In the genomic region with DNA sequence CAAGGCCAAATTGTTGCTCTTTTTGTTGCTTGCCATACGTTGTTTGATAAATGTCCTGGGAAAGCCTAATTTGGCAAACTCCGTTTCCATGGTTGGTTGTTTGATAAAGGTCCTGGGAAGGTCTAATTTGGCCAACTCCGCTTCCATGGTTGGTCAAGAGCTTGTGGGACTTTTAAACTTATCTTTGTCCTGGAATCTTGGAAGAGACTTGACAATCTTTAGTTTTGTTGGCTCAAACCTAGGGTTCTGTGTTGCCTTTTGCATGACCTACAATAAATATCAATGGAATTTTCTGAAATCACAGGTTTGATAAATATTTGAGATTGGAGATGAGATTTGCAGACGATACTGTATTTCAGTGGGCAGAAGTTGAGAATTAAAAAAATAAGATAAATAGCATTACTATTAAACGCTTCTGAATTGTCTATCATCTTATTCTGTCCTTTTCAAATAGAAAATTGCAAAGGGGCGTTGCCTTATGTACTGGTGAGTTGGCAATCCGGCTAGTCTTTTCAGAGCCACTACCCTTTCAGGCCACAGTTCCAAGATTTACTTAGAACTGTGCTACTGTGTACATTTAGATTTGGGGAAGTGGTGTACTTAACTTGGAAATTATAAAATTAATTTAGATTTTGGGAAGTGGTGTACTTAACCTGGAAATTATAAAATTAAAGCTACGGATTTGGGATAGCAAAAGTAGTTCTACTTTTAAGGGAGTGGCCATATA, we compare ENCODE assay signal across 8 cellular contexts. TPM values are rescaled to one million over a fixed set of nuclear protein-coding genes. Genes with fewer than 3 reads are reported as not detected.
DNase-seq lines count a peak whose midpoint lies in the region; ATAC-seq and TF ChIP-seq lines count a peak whose summit lies in the region.

No MANE protein-coding gene starts in this region.

- H3K4me3 Mint-ChIP-seq in CD4-positive, alpha-beta memory T cell, result peak overlapping the region; percentile 93 to 99 (median 98)
- peak overlapping the region; percentile 97 for H3K4me3 Mint-ChIP-seq in endodermal cell
- peak overlapping the region; percentile 92 to 98 (median 96) for H3K4me3 Mint-ChIP-seq in naive thymus-derived CD8-positive, alpha-beta T cell

- H3K4me3 ChIP-seq in CD4-positive, alpha-beta memory T cell (ENCODE audit: low read length in 2 of 2), result peak overlapping the region; percentile 77 to 86
- H3K4me3 ChIP-seq in H7 (ENCODE audit: insufficient read depth, low read depth, low read length) (peak overlapping the region; percentile 87), endodermal cell (ENCODE audit: low read length) (peak overlapping the region; percentile 93)

- H3K27me3 Mint-ChIP-seq in CD4-positive, alpha-beta memory T cell, result no peaks in the 10 kb centered on the region
- no peaks in the 10 kb centered on the region for H3K27me3 Mint-ChIP-seq in endodermal cell (ENCODE audit: insufficient read depth)
- no peaks in the 10 kb centered on the region for H3K27me3 Mint-ChIP-seq in naive thymus-derived CD8-positive, alpha-beta T cell

- POLR2A ChIA-PET in CD4-positive, alpha-beta memory T cell (lab: Charles Lee; ENCODE audit: partially characterized antibody), result interaction anchor here (1.2 to 3.6 kb wide), 6 partner anchors 21 to 931 kb away, joined by 3 to 40 read pairs (median 9); a partner anchor contains a TSS
- POLR2A ChIA-PET in naive thymus-derived CD8-positive, alpha-beta T cell (lab: Charles Lee), result interaction anchor here (0.7 to 1.7 kb wide), 6 partner anchors 7 to 931 kb away, joined by 3 to 13 read pairs (median 4); a partner anchor contains a TSS

- TF ChIP-seq CTCF in endodermal cell (conservative IDR thresholded peaks at IDR 0.05), result no peak

- WGBS in endodermal cell (ENCODE audit: insufficient coverage in 1 of 2, insufficient read length in 1 of 2), 2 experiments, result 3 to 6% methylated on average over 3 to 7 of the region's 8 CpGs

- in situ Hi-C loops in SK-MEL-5 (cut with HindIII; ENCODE audit: low pct_unique_long_range_greater_than_20kb, low sequenced_read_pairs), result no loop called here

- H3K4me1 ChIP-seq in CD4-positive, alpha-beta memory T cell (ENCODE audit: insufficient read depth, low read length), result peaks cover 37% of the 10 kb centered on the region
- no peaks in the 10 kb centered on the region for H3K4me1 ChIP-seq in endodermal cell (ENCODE audit: control insufficient read depth, insufficient read depth, low read length)

- H3K4me1 Mint-ChIP-seq in CD4-positive, alpha-beta memory T cell, result peaks cover 23 to 50% (median 37%) of the 10 kb centered on the region in 4 donors
- H3K4me1 Mint-ChIP-seq in endodermal cell, result peaks cover 24% of the 10 kb centered on the region
- peaks cover 25 to 47% (median 39%) of the 10 kb centered on the region in 4 donors for H3K4me1 Mint-ChIP-seq in naive thymus-derived CD8-positive, alpha-beta T cell

- DNase-seq in CD4-positive, alpha-beta memory T cell, result no peak
- DNase-seq in H7 (no peak), SK-MEL-5 (ENCODE audit: low read depth, low spot score) (peak; percentile 24), endodermal cell (no peak), SK-N-DZ (ENCODE audit: low spot score) (no peak)
- no peak for DNase-seq in naive thymus-derived CD8-positive, alpha-beta T cell
- DNase-seq in central memory CD4-positive, alpha-beta T cell, result no peak

- H3K9ac ChIP-seq in endodermal cell (ENCODE audit: extremely low read depth, low read length, poor library complexity, severe bottlenecking), result peak overlapping the region; percentile 92

- H3K27ac Mint-ChIP-seq in CD4-positive, alpha-beta memory T cell, result peak overlapping the region; percentile 98 to 99 (median 99)
- peak overlapping the region; percentile 95 for H3K27ac Mint-ChIP-seq in endodermal cell
- peak overlapping the region; percentile 94 to 99 (median 99) for H3K27ac Mint-ChIP-seq in naive thymus-derived CD8-positive, alpha-beta T cell

- H3K9me3 ChIP-seq in CD4-positive, alpha-beta memory T cell (ENCODE audit: control insufficient read depth in 1 of 2, low read length in 2 of 2), result no peaks in the 10 kb centered on the region
- no peaks in the 10 kb centered on the region for H3K9me3 ChIP-seq in endodermal cell (ENCODE audit: control insufficient read depth, low read length)

- H3K27me3 ChIP-seq in CD4-positive, alpha-beta memory T cell (ENCODE audit: insufficient read depth, low read length), result no peaks in the 10 kb centered on the region
- no peaks in the 10 kb centered on the region for H3K27me3 ChIP-seq in H7 (ENCODE audit: control insufficient read depth, insufficient read depth, low read length)
- no peaks in the 10 kb centered on the region for H3K27me3 ChIP-seq in endodermal cell (ENCODE audit: control insufficient read depth, insufficient read depth, low read length, poor library complexity, severe bottlenecking)

- CTCF ChIA-PET in CD4-positive, alpha-beta memory T cell (lab: Charles Lee; ENCODE audit: partially characterized antibody), result interaction anchor here (0.6 to 2.5 kb wide), 2 partner anchors 632 to 1034 kb away, joined by 3 to 7 read pairs; no protein-coding TSS in a partner anchor

- H3K27ac ChIP-seq in CD4-positive, alpha-beta memory T cell (ENCODE audit: low read depth, low read length), result peak overlapping the region; percentile 98
- no peak overlapping the region for H3K27ac ChIP-seq in endodermal cell (ENCODE audit: low read depth, low read length)

- no peak for ATAC-seq in naive thymus-derived CD8-positive, alpha-beta T cell
- no peak for ATAC-seq in HG02884 (IDR thresholded peaks at IDR 0.05; ENCODE audit: unreplicated experiment)

- peaks cover 0 to 2% (median 0%) of the 10 kb centered on the region in 8 donors for H3K9me3 Mint-ChIP-seq in CD4-positive, alpha-beta memory T cell
- H3K9me3 Mint-ChIP-seq in endodermal cell, result no peaks in the 10 kb centered on the region
- no peaks in the 10 kb centered on the region for H3K9me3 Mint-ChIP-seq in naive thymus-derived CD8-positive, alpha-beta T cell

- intact Hi-C loops in CD4-positive, alpha-beta memory T cell (cut with micrococcal nuclease), result loop anchor here (2.0 to 10.0 kb wide), 2 partner anchors 926 to 1164 kb away; a partner anchor contains a TSS

- H3K36me3 ChIP-seq in CD4-positive, alpha-beta memory T cell (ENCODE audit: insufficient read depth, low read length), result no peaks in the 10 kb centered on the region
- H3K36me3 ChIP-seq in H7 (replicated peaks; ENCODE audit: control insufficient read depth, insufficient read depth, low read length) (no peaks in the 10 kb centered on the region), endodermal cell (ENCODE audit: control insufficient read depth, insufficient read depth, low read length) (peaks cover 32% of the 10 kb centered on the region)

- H3K36me3 Mint-ChIP-seq in CD4-positive, alpha-beta memory T cell, result peaks cover 14 to 27% of the 10 kb centered on the region in 2 donors
- peaks cover 13% of the 10 kb centered on the region for H3K36me3 Mint-ChIP-seq in endodermal cell (ENCODE audit: low read depth)
- peaks cover 0 to 21% (median 6%) of the 10 kb centered on the region in 3 donors for H3K36me3 Mint-ChIP-seq in naive thymus-derived CD8-positive, alpha-beta T cell

RNA-seq across cellular contexts. Expression of a gene that starts 0.8 kb away (rescaled TPM):
- total RNA-seq in CD4-positive, alpha-beta memory T cell, result 10 to 100 TPM; 67.9 to 72.1 TPM
- 100 to 1,000 TPM; 153 to 213 TPM for polyA plus RNA-seq in CD4-positive, alpha-beta memory T cell
- 171 and 183 TPM in 2 replicates for total RNA-seq in H7 (2014; rRNA removed; shearing (Covaris generic))
- total RNA-seq in SK-MEL-5 (2014; rRNA removed; shearing (Covaris generic)), result 150 and 163 TPM in 2 replicates
- polyA plus RNA-seq in SK-MEL-5 (2015; cell fraction: cytosol; rRNA removed), result 91.8 and 108 TPM in 2 replicates
- polyA plus RNA-seq in SK-MEL-5 (2015; cell fraction: nucleus; rRNA removed), result 40.9 and 60.6 TPM in 2 replicates
- total RNA-seq in endodermal cell, result 100 to 1,000 TPM; 195 to 215 TPM
- 216 TPM for polyA plus RNA-seq in endodermal cell (2013, experiment 1 of 2)
- 206 TPM for polyA plus RNA-seq in endodermal cell (2013, experiment 2 of 2)
- 10 to 100 TPM; 48.2 to 49.6 TPM for total RNA-seq in naive thymus-derived CD8-positive, alpha-beta T cell
- polyA plus RNA-seq in naive thymus-derived CD8-positive, alpha-beta T cell, result 100 to 1,000 TPM; 102 to 125 (median 110) TPM
- 147 and 1,058 TPM in 2 replicates for polyA plus RNA-seq in SK-N-DZ (2014; cell fraction: cytosol; rRNA removed)
- polyA plus RNA-seq in SK-N-DZ (2014; cell fraction: nucleus; rRNA removed), result 69.8 and 107 TPM in 2 replicates

RNA-seq across cellular contexts. Expression of a gene that starts 30.9 kb away (rescaled TPM):
- total RNA-seq in CD4-positive, alpha-beta memory T cell, result 1,000 to 10,000 TPM; 2,902 to 3,093 TPM
- 1,000 to 10,000 TPM; 4,705 to 4,917 TPM for polyA plus RNA-seq in CD4-positive, alpha-beta memory T cell
- 867 and 894 TPM in 2 replicates for total RNA-seq in H7 (2014; rRNA removed; shearing (Covaris generic))
- total RNA-seq in SK-MEL-5 (2014; rRNA removed; shearing (Covaris generic)), result 1,528 and 1,580 TPM in 2 replicates
- polyA plus RNA-seq in SK-MEL-5 (2015; cell fraction: cytosol; rRNA removed), result 823 and 889 TPM in 2 replicates
- polyA plus RNA-seq in SK-MEL-5 (2015; cell fraction: nucleus; rRNA removed), result 162 and 183 TPM in 2 replicates
- 1,000 to 10,000 TPM; 1,014 to 1,108 TPM for total RNA-seq in endodermal cell
- 2,395 TPM for polyA plus RNA-seq in endodermal cell (2013, experiment 1 of 2)
- 2,126 TPM for polyA plus RNA-seq in endodermal cell (2013, experiment 2 of 2)
- 1,000 to 10,000 TPM; 3,039 to 3,108 TPM for total RNA-seq in naive thymus-derived CD8-positive, alpha-beta T cell
- polyA plus RNA-seq in naive thymus-derived CD8-positive, alpha-beta T cell, result 1,000 to 10,000 TPM; 5,254 to 5,901 (median 5,840) TPM
- polyA plus RNA-seq in SK-N-DZ (2014; cell fraction: cytosol; rRNA removed), result 2,532 and 2,758 TPM in 2 replicates
- 1,465 and 2,409 TPM in 2 replicates for polyA plus RNA-seq in SK-N-DZ (2014; cell fraction: nucleus; rRNA removed)
